ENCODE assay signal across 8 cellular contexts in genomic region chr17:44400226-44400847, GRCh38. TPM values are rescaled to one million over a fixed set of nuclear protein-coding genes. Genes with fewer than 3 reads are reported as not detected.
DNase-seq lines count a peak whose midpoint lies in the region; ATAC-seq and TF ChIP-seq lines count a peak whose summit lies in the region.

No MANE protein-coding gene starts in this region.

- ATAC-seq in HG03045 (IDR thresholded peaks at IDR 0.05; ENCODE audit: unreplicated experiment) (no peak), HG03378 (IDR thresholded peaks at IDR 0.05; ENCODE audit: unreplicated experiment) (no peak)

- no peak overlapping the region for H3K4me3 ChIP-seq in dorsolateral prefrontal cortex
- H3K4me3 ChIP-seq in osteoblast (ENCODE audit: insufficient read depth, low read length), result no peak overlapping the region

- no peak overlapping the region for H3K4me2 ChIP-seq in osteoblast (ENCODE audit: insufficient read depth, low read length)

- DNase-seq in EL (peak; percentile 31), dorsolateral prefrontal cortex (no peak), osteoblast (ENCODE audit: insufficient read length, low spot score, missing footprints) (no peak), midbrain (lab: John Stamatoyannopoulos, UW) (no peak), NCI-H774 (lab: John Stamatoyannopoulos, UW) (no peak)

- TF ChIP-seq CTCF in LNCAP (IDR thresholded peaks at IDR 0.05) (peak; percentile 42; the same call in 1 of the 2 replicates), dorsolateral prefrontal cortex (IDR thresholded peaks at IDR 0.05 in 54 of 56, conservative IDR thresholded peaks at IDR 0.05 in 2 of 56; ENCODE audit: low read depth in 1 of 56, partially characterized antibody in 56 of 56) (peak in 50 of 56 donors; percentile 10 to 61 (median 40)), osteoblast (IDR thresholded peaks at IDR 0.05; ENCODE audit: extremely low read depth, low read depth, low read length) (peak; percentile 63)

- H4K20me1 ChIP-seq in osteoblast (ENCODE audit: insufficient read depth, low read length), result peaks cover 3% of the 10 kb centered on the region

- no peaks in the 10 kb centered on the region for H3K9me3 ChIP-seq in osteoblast (ENCODE audit: low read depth, low read length)

- intact Hi-C loops in dorsolateral prefrontal cortex (cut with DNase I), result no loop called here

- no peaks in the 10 kb centered on the region for H3K79me2 ChIP-seq in osteoblast (ENCODE audit: insufficient read depth, low read length)

- H3K27ac ChIP-seq in dorsolateral prefrontal cortex, result peak overlapping the region in 2 of 59 donors; percentile 18 to 24
- no peak overlapping the region for H3K27ac ChIP-seq in osteoblast (ENCODE audit: low read depth, low read length)

- H2AFZ ChIP-seq in osteoblast (ENCODE audit: low read length), result no peak overlapping the region

- no peaks in the 10 kb centered on the region for H3K4me1 ChIP-seq in osteoblast (ENCODE audit: insufficient read depth, low read length)

- H3K27me3 ChIP-seq in dorsolateral prefrontal cortex, result no peaks in the 10 kb centered on the region
- H3K27me3 ChIP-seq in osteoblast (ENCODE audit: insufficient read depth, low read length), result no peaks in the 10 kb centered on the region

- peaks cover 46% of the 10 kb centered on the region for H3K36me3 ChIP-seq in osteoblast (ENCODE audit: insufficient read depth, low read length)

RNA-seq across cellular contexts. Expression of gene ITGA2B, which starts 10.9 kb away (rescaled TPM):
- total RNA-seq in dorsolateral prefrontal cortex (10 to 100 TPM in 53 of 120 experiments, 1 to 10 TPM in 67; 3.3 to 25.4 (median 9.6) TPM), osteoblast (0.59 TPM in 1 of 2 replicates, not detected in the other)

RNA-seq across cellular contexts. Expression of gene FAM171A2, which starts 36.7 kb away (rescaled TPM):
- total RNA-seq in dorsolateral prefrontal cortex, result 10 to 100 TPM; 17.3 to 81.0 (median 52.3) TPM
- total RNA-seq in osteoblast, result 3.5 and 4.3 TPM in 2 replicates

RNA-seq across cellular contexts. Expression of gene GRN, which starts 55.2 kb away (rescaled TPM):
- total RNA-seq in dorsolateral prefrontal cortex (100 to 1,000 TPM in 7 of 120 experiments, 10 to 100 TPM in 113; 42.3 to 110 (median 70.1) TPM), osteoblast (382 and 390 TPM in 2 replicates)
